In genomic region chr20:45983279-45983743, GRCh38 we compare ENCODE assay signal across 2 cellular contexts.
TF ChIP-seq lines count a peak whose summit lies in the region.

No MANE protein-coding gene starts in this region.

TF ChIP-seq in WTC11, 78 proteins besides CTCF, POLR2A, EP300 and RAD21:
- TF ChIP-seq ZNF219 (CRISPR knock-in tag; IDR thresholded peaks at IDR 0.05; ENCODE audit: borderline replicate concordance) (no peak), FOXK1 (CRISPR knock-in tag; IDR thresholded peaks at IDR 0.05) (no peak), NFYB (CRISPR knock-in tag; conservative IDR thresholded peaks at IDR 0.05; ENCODE audit: low read depth) (no peak), IRF2 (CRISPR knock-in tag; IDR thresholded peaks at IDR 0.05; ENCODE audit: borderline replicate concordance, low read depth) (no peak)
TF ChIP-seq in WTC11: peak in this region for 0.

TF ChIP-seq in HepG2, 621 proteins besides CTCF, POLR2A, EP300 and RAD21:
- TF ChIP-seq ZFP82 (CRISPR knock-in tag; IDR thresholded peaks at IDR 0.05; ENCODE audit: borderline replicate concordance): no peak
- TF ChIP-seq USF2 (IDR thresholded peaks at IDR 0.05; ENCODE audit: low read depth, low read length): peak; percentile 6; the same call in 1 of the 2 replicates
- TF ChIP-seq USF2 (CRISPR knock-in tag; IDR thresholded peaks at IDR 0.05; ENCODE audit: borderline replicate concordance): no peak
- 0 out of 2 replicates have a peak, but pooled peaks have one; percentile 24 for TF ChIP-seq ZMYM3 (CRISPR knock-in tag; IDR thresholded peaks at IDR 0.05)
- TF ChIP-seq SETDB1 (CRISPR knock-in tag; IDR thresholded peaks at IDR 0.05; ENCODE audit: borderline replicate concordance): 0 out of 2 replicates have a peak, but pooled peaks have one; percentile 28
- TF ChIP-seq HES4 (CRISPR knock-in tag; IDR thresholded peaks at IDR 0.05; ENCODE audit: borderline replicate concordance): 0 out of 2 replicates have a peak, but pooled peaks have one; percentile 32
- no peak for TF ChIP-seq ARID3A (IDR thresholded peaks at IDR 0.05; ENCODE audit: low read depth, low read length)
- no peak for TF ChIP-seq ZBTB37 (CRISPR knock-in tag; IDR thresholded peaks at IDR 0.05)
- no peak for TF ChIP-seq ZNF501 (CRISPR knock-in tag; IDR thresholded peaks at IDR 0.05)
- no peak for TF ChIP-seq THYN1 (CRISPR knock-in tag; IDR thresholded peaks at IDR 0.05; ENCODE audit: borderline replicate concordance, low read depth)
- TF ChIP-seq ZFP90 (CRISPR knock-in tag; IDR thresholded peaks at IDR 0.05; ENCODE audit: borderline replicate concordance): no peak
- no peak for TF ChIP-seq ZNF333 (CRISPR knock-in tag; IDR thresholded peaks at IDR 0.05; ENCODE audit: borderline replicate concordance)
- no peak for TF ChIP-seq ZMAT3 (CRISPR knock-in tag; conservative IDR thresholded peaks at IDR 0.05)
- no peak for TF ChIP-seq SALL1 (CRISPR knock-in tag; IDR thresholded peaks at IDR 0.05)
- peak; percentile 76 for TF ChIP-seq ZNF629 (CRISPR knock-in tag; conservative IDR thresholded peaks at IDR 0.05)
- TF ChIP-seq NFRKB (IDR thresholded peaks at IDR 0.05): no peak
- no peak for TF ChIP-seq ZSCAN9 (CRISPR knock-in tag; IDR thresholded peaks at IDR 0.05; ENCODE audit: borderline replicate concordance)
- no peak for TF ChIP-seq ZNF460 (CRISPR knock-in tag; IDR thresholded peaks at IDR 0.05; ENCODE audit: borderline replicate concordance)
